24 cellular contexts compared by ENCODE assay signal in genomic region chr2:112084689-112085381, GRCh38. TPM values are rescaled to one million over a fixed set of nuclear protein-coding genes. Genes with fewer than 3 reads are reported as not detected.
A peak's percentile ranks its signal among the peaks of the same experiment; 100 is the strongest.
DNase-seq lines count a peak whose midpoint lies in the region; ATAC-seq, FAIRE-seq and TF ChIP-seq lines count a peak whose summit lies in the region.
"Had no signal": no experiment of that assay in that cellular context is flagged by ENCODE, and none has a peak within 500 bp of the region (broad histone marks: within the 10 kb centered on the region; RNA-seq: fewer than 3 reads in every experiment).

No MANE protein-coding gene starts in this region.

- no peaks in the 10 kb centered on the region for H3K4me1 ChIP-seq in A549
- H3K4me1 ChIP-seq in IMR-90 (ENCODE audit: control insufficient read depth, insufficient read depth, low read length), result peaks cover 8% of the 10 kb centered on the region
- H3K4me1 ChIP-seq in lower lobe of right lung, result no peaks in the 10 kb centered on the region
- H3K4me1 ChIP-seq: breast epithelium, HAP-1, tibial artery had no signal

- no peak overlapping the region for H3K4me2 ChIP-seq in A549
- H3K4me2 ChIP-seq in IMR-90 (ENCODE audit: low read depth, low read length), result no peak overlapping the region
- H3K4me2 ChIP-seq: SK-N-SH had no signal

- H3K9me1 ChIP-seq in IMR-90 (ENCODE audit: insufficient read depth, low read length), result peaks cover 23% of the 10 kb centered on the region

- H3K27ac Mint-ChIP-seq in central memory CD8-positive, alpha-beta T cell (ENCODE audit: low read depth), result peak overlapping the region; percentile 14
- H3K27ac Mint-ChIP-seq: activated CD4-positive, alpha-beta T cell treated with anti-CD3 and anti-CD28 coated beads, Interleukin-2, amount 10 ng/mL, durations not matched to agents 24 days and 14 days; T-helper 2 cell treated with Interferon-gamma antibody and Interleukin-4, amounts not matched to agents 5 μg/mL and 100 μg/mL, for 36 hours had no signal

- no peak overlapping the region for H2AFZ ChIP-seq in IMR-90 (replicated peaks; ENCODE audit: low read length, poor library complexity)

- H2AK5ac ChIP-seq in IMR-90 (ENCODE audit: low read depth, low read length), result no peak overlapping the region

- TF ChIP-seq POLR2A in A549 (IDR thresholded peaks at IDR 0.05; ENCODE audit: low read length) (no peak), IMR-90 (IDR thresholded peaks at IDR 0.05; ENCODE audit: low read depth, low read length) (no peak)

- H3K4ac ChIP-seq in IMR-90 (ENCODE audit: low read depth, low read length), result no peak overlapping the region

- H4K91ac ChIP-seq in IMR-90 (ENCODE audit: insufficient read depth, low read depth, low read length), result no peak overlapping the region

- no peak overlapping the region for H2BK20ac ChIP-seq in IMR-90 (ENCODE audit: low read depth, low read length)

- no peak for TF ChIP-seq EP300 in A549 (IDR thresholded peaks at IDR 0.05)

- intact Hi-C loops in IMR-90 (cut with micrococcal nuclease), result no loop called here
- intact Hi-C loops in lower lobe of right lung (cut with DNase I), result no loop called here

- H3K18ac ChIP-seq in IMR-90 (ENCODE audit: low read depth, low read length), result peak overlapping the region; percentile 6; the same call in 1 of the 2 replicates

- no peak overlapping the region for H3K14ac ChIP-seq in IMR-90 (replicated peaks; ENCODE audit: low read depth, low read length)

- peaks cover 21% of the 10 kb centered on the region for H3K4me1 Mint-ChIP-seq in central memory CD8-positive, alpha-beta T cell

- CTCF ChIA-PET in A549 (lab: Yijun Ruan, JAX) (no interaction called here), IMR-90 (lab: Yijun Ruan, JAX) (no interaction called here)

- peaks cover 34 to 76% of the 10 kb centered on the region in 2 experiments for H3K79me1 ChIP-seq in IMR-90 (ENCODE audit: low read depth in 1 of 2, low read length in 2 of 2)

- H2AK9ac ChIP-seq in IMR-90 (replicated peaks; ENCODE audit: low read depth, low read length, poor library complexity), result no peak overlapping the region

- no peak overlapping the region for H3K9ac ChIP-seq in IMR-90 (ENCODE audit: low read depth, low read length)
- H3K9ac ChIP-seq: SK-N-SH had no signal

- H3K27ac ChIP-seq in A549 (no peak overlapping the region), IMR-90 (ENCODE audit: insufficient read depth, low read length) (no peak overlapping the region), lower lobe of right lung (peak overlapping the region; percentile 20)
- H3K27ac ChIP-seq: RWPE1, tibial artery had no signal

- dilution Hi-C loops in IMR-90 (cut with HindIII; ENCODE audit: low sequenced_read_pairs, unreplicated experiment), result no loop called here

- in situ Hi-C loops in IMR-90 (cut with MboI; ENCODE audit: low sequenced_read_pairs), result no loop called here

- H2BK120ac ChIP-seq in IMR-90 (ENCODE audit: low read depth, low read length), result no peak overlapping the region

- no peak overlapping the region for H4K5ac ChIP-seq in IMR-90 (ENCODE audit: low read depth, low read length)

- DNase-seq in A549 (ENCODE audit: low read depth in 1 of 2, low spot score in 1 of 2), result no peak
- no peak for DNase-seq in IMR-90
- DNase-seq in central memory CD8-positive, alpha-beta T cell (ENCODE audit: low spot score in 2 of 2), result no peak
- no peak for DNase-seq in lower lobe of right lung
- DNase-seq in SKM-1 (lab: John Stamatoyannopoulos, UW; ENCODE audit: unreplicated experiment), result no peak
- no peak for DNase-seq in DMS79 treated with DMSO at 0.1 percent for 48 hours (lab: John Stamatoyannopoulos, UW)
- no peak for DNase-seq in NCI-H1048 (lab: John Stamatoyannopoulos, UW)
- DNase-seq: activated CD4-positive, alpha-beta T cell treated with anti-CD3 and anti-CD28 coated beads, Interleukin-2, amount 10 ng/mL, durations not matched to agents 24 days and 14 days; activated naive CD4-positive, alpha-beta T cell; activated T-cell treated with anti-CD3 and anti-CD28 coated beads, Interleukin-2, amount 50 U/mL, for 48 hours; DMS53; heart left ventricle; NCI-H146; NCI-H2107; NCI-H446; occipital lobe; SK-N-SH; tibial artery had no signal

- TF ChIP-seq CTCF in A549 (IDR thresholded peaks at IDR 0.05) (no peak), IMR-90 (conservative IDR thresholded peaks at IDR 0.05; ENCODE audit: low read depth, low read length) (no peak), lower lobe of right lung (IDR thresholded peaks at IDR 0.05) (no peak)

- 78% methylated on average over 4 of the region's 4 CpGs for WGBS in A549 (ENCODE audit: missing lambda C conversion rate)
- WGBS in IMR-90 (ENCODE audit: extremely low coverage in 2 of 2, insufficient read length in 1 of 2), 2 experiments, result 59% methylated on average over 3 of the region's 4 CpGs; no CpG with 5 or more reads in 1 of the 2 experiments

- H3K4me3 ChIP-seq in A549 (no peak overlapping the region), IMR-90 (ENCODE audit: insufficient read depth, low read depth, low read length) (no peak overlapping the region), lower lobe of right lung (no peak overlapping the region)
- H3K4me3 ChIP-seq: breast epithelium, HAP-1, heart left ventricle, tibial artery had no signal

- H4K20me1 ChIP-seq in IMR-90 (ENCODE audit: insufficient read depth, low read length), result no peaks in the 10 kb centered on the region

- H3K9me3 ChIP-seq in A549 (no peaks in the 10 kb centered on the region), IMR-90 (ENCODE audit: control insufficient read depth, insufficient read depth, low read length) (no peaks in the 10 kb centered on the region), lower lobe of right lung (no peaks in the 10 kb centered on the region)
- H3K9me3 ChIP-seq: breast epithelium, HAP-1, heart left ventricle, SK-N-SH, tibial artery had no signal

- no peak for FAIRE-seq in A549 (lab: Jason Lieb, UNC)
- FAIRE-seq: G401.6 had no signal

- no peaks in the 10 kb centered on the region for H3K27me3 Mint-ChIP-seq in central memory CD8-positive, alpha-beta T cell
- H3K27me3 Mint-ChIP-seq: activated CD4-positive, alpha-beta T cell treated with anti-CD3 and anti-CD28 coated beads, Interleukin-2, amount 10 ng/mL, durations not matched to agents 24 days and 14 days had no signal

- H3K56ac ChIP-seq in IMR-90 (ENCODE audit: extremely low read depth, insufficient read depth, low read length), result no peak overlapping the region

- H3K23ac ChIP-seq in IMR-90 (ENCODE audit: low read depth, low read length), result no peak overlapping the region

- TF ChIP-seq RAD21 in A549 (conservative IDR thresholded peaks at IDR 0.05 in 1 of 2, IDR thresholded peaks at IDR 0.05 in 1 of 2) (no peak), IMR-90 (IDR thresholded peaks at IDR 0.05; ENCODE audit: low read length) (no peak)

- H2BK15ac ChIP-seq in IMR-90 (ENCODE audit: low read depth, low read length), result no peak overlapping the region

- no peak overlapping the region for H3K4me3 Mint-ChIP-seq in central memory CD8-positive, alpha-beta T cell
- H3K4me3 Mint-ChIP-seq: activated CD4-positive, alpha-beta T cell treated with anti-CD3 and anti-CD28 coated beads, Interleukin-2, amount 10 ng/mL, durations not matched to agents 24 days and 14 days; T-helper 2 cell treated with Interferon-gamma antibody and Interleukin-4, amounts not matched to agents 5 μg/mL and 100 μg/mL, for 36 hours had no signal

- no TSS peak for BruUV-seq in IMR-90 (replicated peaks; lab: Mats Ljungman, UMichigan)

- H3K27me3 ChIP-seq in IMR-90 (ENCODE audit: control insufficient read depth, insufficient read depth, low read length) (no peaks in the 10 kb centered on the region), lower lobe of right lung (ENCODE audit: low read depth) (no peaks in the 10 kb centered on the region)
- H3K27me3 ChIP-seq: breast epithelium, heart left ventricle, tibial artery had no signal

- ATAC-seq in A549, result no peak
- ATAC-seq in IMR-90 (ENCODE audit: low read depth), result no peak
- no peak for ATAC-seq in central memory CD8-positive, alpha-beta T cell (replicated peaks; ENCODE audit: extremely low read depth, poor library complexity, severe bottlenecking)
- no peak for ATAC-seq in lower lobe of right lung
- no peak for ATAC-seq in GM18907 (IDR thresholded peaks at IDR 0.05; ENCODE audit: unreplicated experiment)
- ATAC-seq: heart left ventricle had no signal

- H3K36me3 ChIP-seq in IMR-90 (ENCODE audit: control insufficient read depth, insufficient read depth, low read length), result peaks cover 56% of the 10 kb centered on the region
- H3K36me3 ChIP-seq in lower lobe of right lung, result peaks cover 91% of the 10 kb centered on the region

- no peak overlapping the region for H2BK5ac ChIP-seq in IMR-90 (ENCODE audit: low read depth, low read length, poor library complexity, severe bottlenecking)

- POLR2A ChIA-PET in A549 (lab: Yijun Ruan, JAX), result no interaction called here
- POLR2A ChIA-PET in IMR-90 (lab: Charles Lee; ENCODE audit: unreplicated experiment), result no interaction called here

- H3K9me3 Mint-ChIP-seq in central memory CD8-positive, alpha-beta T cell, result no peaks in the 10 kb centered on the region
- H3K9me3 Mint-ChIP-seq: activated CD4-positive, alpha-beta T cell treated with anti-CD3 and anti-CD28 coated beads, Interleukin-2, amount 10 ng/mL, durations not matched to agents 24 days and 14 days; T-helper 2 cell treated with Interferon-gamma antibody and Interleukin-4, amounts not matched to agents 5 μg/mL and 100 μg/mL, for 36 hours had no signal

- H4K8ac ChIP-seq in IMR-90 (ENCODE audit: low read depth in 2 of 2, low read length in 2 of 2), result no peak overlapping the region

- peaks cover 63% of the 10 kb centered on the region for H3K36me3 Mint-ChIP-seq in central memory CD8-positive, alpha-beta T cell (ENCODE audit: insufficient read depth)

RNA-seq across cellular contexts. Expression of gene TMEM87B, which starts 29.8 kb away (rescaled TPM):
- polyA plus RNA-seq in A549 (2011; rRNA removed), result 18.8 and 27.0 TPM in 2 replicates
- polyA plus RNA-seq in A549 (2012; cell fraction: cytosol; rRNA removed), result 3.1 and 3.4 TPM in 2 replicates
- polyA plus RNA-seq in A549 (2012; cell fraction: nucleus; rRNA removed), result 5.4 and 7.5 TPM in 2 replicates
- 12.1 to 15.9 TPM (median 12.3 TPM) in 3 replicates for polyA plus RNA-seq in A549 (2017; fragmentation: RNase III; extraction: RNeasy Plus Mini Kit Qiagen cat#74134 plus additional on column Dnase treatment)
- polyA minus RNA-seq in A549 (2011; rRNA and poly(A)+ RNA removed), result 8.6 and 10.5 TPM in 2 replicates
- 6.3 and 16.9 TPM in 2 replicates for total RNA-seq in IMR-90 (2012; rRNA removed)
- polyA plus RNA-seq in IMR-90 (2012; rRNA removed), result 8.8 and 12.5 TPM in 2 replicates
- polyA plus RNA-seq in IMR-90 (2012; cell fraction: cytosol; rRNA removed), result 2.8 and 3.4 TPM in 2 replicates
- polyA plus RNA-seq in IMR-90 (2012; cell fraction: nucleus; rRNA removed; ENCODE audit: low replicate concordance), result 7.8 and 22.3 TPM in 2 replicates
- total RNA-seq in lower lobe of right lung, result 23.6 TPM

RNA-seq across cellular contexts. Expression of gene FBLN7, which starts 53.4 kb away (rescaled TPM):
- polyA plus RNA-seq in A549 (2011; rRNA removed), result 0.47 and 0.50 TPM in 2 replicates
- 0.38 and 0.63 TPM in 2 replicates for polyA plus RNA-seq in A549 (2012; cell fraction: cytosol; rRNA removed)
- 0.94 and 2.2 TPM in 2 replicates for polyA plus RNA-seq in A549 (2012; cell fraction: nucleus; rRNA removed)
- 0.31 to 0.63 TPM (median 0.63 TPM) in 3 replicates for polyA plus RNA-seq in A549 (2017; fragmentation: RNase III; extraction: RNeasy Plus Mini Kit Qiagen cat#74134 plus additional on column Dnase treatment)
- polyA minus RNA-seq in A549 (2011; rRNA and poly(A)+ RNA removed), result 0.17 and 0.29 TPM in 2 replicates
- total RNA-seq in IMR-90 (2012; rRNA removed), result under 0.01 and 0.18 TPM in 2 replicates
- polyA plus RNA-seq in IMR-90 (2012; rRNA removed), result 1.0 and 1.2 TPM in 2 replicates
- 1.00 and 1.5 TPM in 2 replicates for polyA plus RNA-seq in IMR-90 (2012; cell fraction: cytosol; rRNA removed)
- polyA plus RNA-seq in IMR-90 (2012; cell fraction: nucleus; rRNA removed; ENCODE audit: low replicate concordance), result 0.59 and 0.69 TPM in 2 replicates
- 2.0 TPM for total RNA-seq in lower lobe of right lung
